ENCODE assay signal across 8 cellular contexts in the genomic region with DNA sequence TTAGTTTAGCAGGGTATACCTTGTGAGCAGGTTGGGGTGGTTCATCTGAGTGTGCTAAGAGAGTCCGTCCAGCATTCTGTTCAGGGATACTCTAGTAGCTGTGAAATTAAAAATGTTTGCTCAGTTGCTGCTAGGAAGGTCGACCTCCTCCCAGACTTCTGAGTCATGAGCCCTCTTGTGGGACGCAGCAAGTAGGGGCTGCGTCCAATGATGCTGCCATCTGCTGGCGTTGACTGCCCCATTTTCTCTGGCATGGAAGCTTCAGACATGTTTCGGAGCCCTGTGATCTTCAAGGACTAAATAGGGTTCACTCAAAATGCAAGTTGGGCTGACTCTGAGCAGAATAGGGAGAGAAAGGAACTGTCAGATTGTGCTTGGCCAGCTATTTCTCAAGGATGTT.
DNase-seq lines count a peak whose midpoint lies in the region; ATAC-seq and TF ChIP-seq lines count a peak whose summit lies in the region.

No MANE protein-coding gene starts in this region.

- H3K27ac ChIP-seq in CD8-positive, alpha-beta T cell (ENCODE audit: low read depth, low read length): no peak overlapping the region
- no peak overlapping the region for H3K27ac ChIP-seq in lung (ENCODE audit: low read depth in 1 of 2, low read length in 1 of 2)
- H3K27ac ChIP-seq in substantia nigra (ENCODE audit: low read depth, low read length, poor library complexity, severe bottlenecking): no peak overlapping the region

- H3K9me3 Mint-ChIP-seq in CD8-positive, alpha-beta T cell: no peaks in the 10 kb centered on the region

- H3K9me3 ChIP-seq in CD8-positive, alpha-beta T cell (ENCODE audit: low read length): no peaks in the 10 kb centered on the region
- H3K9me3 ChIP-seq in lung (ENCODE audit: control insufficient read depth in 2 of 2, insufficient read depth in 1 of 2, low read length in 1 of 2): no peaks in the 10 kb centered on the region

- no peak overlapping the region for H3K4me3 Mint-ChIP-seq in CD8-positive, alpha-beta T cell

- H3K27me3 Mint-ChIP-seq in CD8-positive, alpha-beta T cell (ENCODE audit: low read depth): no peaks in the 10 kb centered on the region

- POLR2A ChIA-PET in CD8-positive, alpha-beta T cell (lab: Charles Lee): no interaction called here

- CTCF ChIA-PET in CD8-positive, alpha-beta T cell (lab: Charles Lee): interaction anchor here (0.6 to 2.1 kb wide), 6 partner anchors 33 to 787 kb away, joined by 3 to 13 read pairs (median 4); no protein-coding TSS in a partner anchor

- H3K36me3 ChIP-seq in CD8-positive, alpha-beta T cell (ENCODE audit: insufficient read depth, low read length): no peaks in the 10 kb centered on the region
- H3K36me3 ChIP-seq in lung (ENCODE audit: control insufficient read depth in 2 of 2, insufficient read depth in 2 of 2, low read length in 2 of 2): no peaks in the 10 kb centered on the region

- no peak overlapping the region for H3K27ac Mint-ChIP-seq in CD8-positive, alpha-beta T cell

- DNase-seq in CD8-positive, alpha-beta T cell: peak in 6 of 7 experiments; percentile 9 to 63 (median 36)
- DNase-seq in RPMI7951 (ENCODE audit: low read depth) (peak; percentile 69), lung (ENCODE audit: low spot score) (peak; percentile 46), substantia nigra (lab: John Stamatoyannopoulos, UW) (peak in 27 of 49 donors; percentile 0 to 40 (median 4))
- peak; percentile 2 for DNase-seq in central memory CD4-positive, alpha-beta T cell

- 36 to 37% methylated on average over 6 of the region's 6 CpGs for WGBS in lung, 2 donors

- intact Hi-C loops in CD8-positive, alpha-beta T cell (cut with DNase I, micrococcal nuclease): loop anchor here (1.0 to 5.0 kb wide), 5 partner anchors 228 to 786 kb away; no protein-coding TSS in a partner anchor

- no peaks in the 10 kb centered on the region for H3K4me1 ChIP-seq in CD8-positive, alpha-beta T cell (ENCODE audit: insufficient read depth, low read length)
- no peaks in the 10 kb centered on the region for H3K4me1 ChIP-seq in lung (ENCODE audit: control insufficient read depth in 2 of 2, insufficient read depth in 2 of 2, low read length in 2 of 2)

- ATAC-seq in CD8-positive, alpha-beta T cell: peak; percentile 29
- ATAC-seq in GM21723 (IDR thresholded peaks at IDR 0.05; ENCODE audit: unreplicated experiment): peak; percentile 78
- peak; percentile 74 for ATAC-seq in lung (ENCODE audit: insufficient read depth, low FRiP score)
- ATAC-seq in HG02973 (IDR thresholded peaks at IDR 0.05; ENCODE audit: unreplicated experiment): no peak
- no peak for ATAC-seq in HG03045 (IDR thresholded peaks at IDR 0.05; ENCODE audit: unreplicated experiment)

- H3K27me3 ChIP-seq in CD8-positive, alpha-beta T cell (ENCODE audit: insufficient read depth, low read length): no peaks in the 10 kb centered on the region
- H3K27me3 ChIP-seq in lung (ENCODE audit: control insufficient read depth, insufficient read depth): no peaks in the 10 kb centered on the region

- TF ChIP-seq CTCF in CD8-positive, alpha-beta T cell (IDR thresholded peaks at IDR 0.05): no peak
- TF ChIP-seq CTCF in lung (IDR thresholded peaks at IDR 0.05; ENCODE audit: control extremely low read depth, extremely low read depth): peak; percentile 27

- no peaks in the 10 kb centered on the region for H3K36me3 Mint-ChIP-seq in CD8-positive, alpha-beta T cell

- H3K4me1 Mint-ChIP-seq in CD8-positive, alpha-beta T cell (ENCODE audit: low read depth): no peaks in the 10 kb centered on the region

- no peak overlapping the region for H3K4me3 ChIP-seq in CD8-positive, alpha-beta T cell (ENCODE audit: low read depth, low read length)
- no peak overlapping the region for H3K4me3 ChIP-seq in lung

Comparison
In these comparisons a context has a peak if more than half of its experiments do, and no peak if none do; other contexts are left out.
1. ATAC-seq: peak in CD8-positive, alpha-beta T cell (single experiment), GM21723 (single experiment) and lung (single experiment); none in HG02973 (single experiment) and HG03045 (single experiment).
2. DNase-seq: peak in every context shown above with its lines; median percentile 69 in RPMI7951; 46 in lung; 36 in CD8-positive, alpha-beta T cell; 4 in substantia nigra; 2 in central memory CD4-positive, alpha-beta T cell.